Comparison of ENCODE assay signal across 1 cellular context in genomic region chr3:14213066-14213774, GRCh38.
A peak's percentile ranks its signal among the peaks of the same experiment; 100 is the strongest.
TF ChIP-seq lines count a peak whose summit lies in the region.

No MANE protein-coding gene starts in this region.

TF ChIP-seq in HepG2, 621 proteins besides CTCF, POLR2A, EP300 and RAD21:
- TF ChIP-seq ZNF691 (CRISPR knock-in tag; IDR thresholded peaks at IDR 0.05; ENCODE audit: borderline replicate concordance, low read depth) (no peak), ZNF737 (CRISPR knock-in tag; IDR thresholded peaks at IDR 0.05; ENCODE audit: borderline replicate concordance) (no peak), ZNF121 (CRISPR knock-in tag; IDR thresholded peaks at IDR 0.05) (0 out of 2 replicates have a peak, but pooled peaks have one; percentile 54), ZNF512 (CRISPR knock-in tag; IDR thresholded peaks at IDR 0.05) (no peak), ZNF770 (CRISPR knock-in tag; IDR thresholded peaks at IDR 0.05) (peak; percentile 84), HNF4A (CRISPR knock-in tag; IDR thresholded peaks at IDR 0.05) (0 out of 2 replicates have a peak, but pooled peaks have one; percentile 12)
